Comparison of ENCODE assay signal across 29 cellular contexts in the genomic region with DNA sequence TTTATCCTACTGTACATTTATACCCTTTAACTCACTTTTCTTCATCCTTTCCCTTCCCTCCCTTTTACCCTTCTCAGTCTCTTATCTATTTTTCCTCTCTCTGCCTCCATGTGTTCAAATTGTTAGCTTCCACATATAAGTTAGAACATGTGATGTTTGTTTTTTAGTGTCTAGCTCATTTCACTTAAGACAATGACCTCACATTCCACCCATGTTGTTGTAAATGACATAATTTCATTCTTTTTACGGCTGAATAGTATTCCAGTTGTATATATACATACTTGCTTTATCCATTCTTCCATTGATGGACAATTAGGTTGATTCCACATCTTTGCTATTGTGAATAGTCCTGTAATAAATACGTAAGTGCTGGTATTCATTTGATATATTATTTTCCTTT. TPM values are rescaled to one million over a fixed set of nuclear protein-coding genes. Genes with fewer than 3 reads are reported as not detected.
"Had no signal": no experiment of that assay in that cellular context is flagged by ENCODE, and none has a peak within 500 bp of the region (broad histone marks: within the 10 kb centered on the region; RNA-seq: fewer than 3 reads in every experiment).

No MANE protein-coding gene starts in this region.

- H3K9me3 ChIP-seq: colonic mucosa had no signal

- DNase-seq: colonic mucosa; cortex of kidney; dermis blood vessel endothelial cell; dorsolateral prefrontal cortex; effector CD4-positive, alpha-beta T cell; effector memory CD4-positive, alpha-beta T cell; erythroblast; esophagus squamous epithelium; foreskin fibroblast; foreskin melanocyte; gastrocnemius medialis; glutamatergic neuron; head of caudate nucleus; heart right ventricle; hippocampal formation; left cardiac atrium; left ventricle myocardium superior; lower lobe of right lung; mesenchymal stem cell; mucosa of descending colon; naive B cell; naive thymus-derived CD8-positive, alpha-beta T cell had no signal

- ATAC-seq: esophagus mucosa; gastrocnemius medialis; heart right ventricle; left cardiac atrium; left lung; left ventricle myocardium superior; lower lobe of right lung; naive thymus-derived CD8-positive, alpha-beta T cell had no signal

- H3K27ac Mint-ChIP-seq: mesothelial cell of epicardium; naive B cell; naive thymus-derived CD8-positive, alpha-beta T cell had no signal

- H3K27ac ChIP-seq: colonic mucosa, dorsolateral prefrontal cortex, esophagus squamous epithelium, gastrocnemius medialis, heart right ventricle, left lung, lower lobe of right lung had no signal

- H3K4me3 Mint-ChIP-seq: mesothelial cell of epicardium; naive B cell; naive thymus-derived CD8-positive, alpha-beta T cell had no signal

- H3K4me1 ChIP-seq: esophagus squamous epithelium, gastrocnemius medialis, lower lobe of right lung had no signal

- H3K4me3 ChIP-seq: colonic mucosa, dorsolateral prefrontal cortex, esophagus squamous epithelium, gastrocnemius medialis, heart right ventricle, left lung, lower lobe of right lung, mucosa of descending colon had no signal

- H3K36me3 ChIP-seq: colonic mucosa, esophagus squamous epithelium, gastrocnemius medialis, heart right ventricle, left lung, lower lobe of right lung had no signal

- H3K4me1 Mint-ChIP-seq: mesothelial cell of epicardium; naive B cell; naive thymus-derived CD8-positive, alpha-beta T cell had no signal

- H3K36me3 Mint-ChIP-seq: mesothelial cell of epicardium, naive B cell had no signal

- H3K27me3 ChIP-seq: colonic mucosa, dorsolateral prefrontal cortex, esophagus squamous epithelium, gastrocnemius medialis, heart right ventricle, left lung had no signal

RNA-seq across cellular contexts. Expression of a gene that starts 7.3 kb away (rescaled TPM):
- total RNA-seq: naive thymus-derived CD8-positive, alpha-beta T cell had no signal

RNA-seq across cellular contexts. Expression of a gene that starts 47.3 kb away (rescaled TPM):
- total RNA-seq: left ventricle myocardium superior; lower leg skin; myocyte; naive thymus-derived CD8-positive, alpha-beta T cell had no signal

RNA-seq across cellular contexts. Expression of a gene that starts 53.2 kb away (rescaled TPM):
- total RNA-seq: naive thymus-derived CD8-positive, alpha-beta T cell had no signal

RNA-seq across cellular contexts. Expression of a gene that starts 57.8 kb away (rescaled TPM):
- total RNA-seq: colonic mucosa; dermis blood vessel endothelial cell; gastrocnemius medialis; kidney epithelial cell; lung microvascular endothelial cell; mesothelial cell of epicardium; mucosa of descending colon; myocyte; naive thymus-derived CD8-positive, alpha-beta T cell had no signal
